Comparison of ENCODE assay signal across 1 cellular context in genomic region chr6:28866342-28867077, GRCh38.
TF ChIP-seq lines count a peak whose summit lies in the region.

No MANE protein-coding gene starts in this region.

TF ChIP-seq in HepG2, 621 proteins besides CTCF, POLR2A, EP300 and RAD21 (continued from another document and continues in another):
- TF ChIP-seq, protein P1, sequence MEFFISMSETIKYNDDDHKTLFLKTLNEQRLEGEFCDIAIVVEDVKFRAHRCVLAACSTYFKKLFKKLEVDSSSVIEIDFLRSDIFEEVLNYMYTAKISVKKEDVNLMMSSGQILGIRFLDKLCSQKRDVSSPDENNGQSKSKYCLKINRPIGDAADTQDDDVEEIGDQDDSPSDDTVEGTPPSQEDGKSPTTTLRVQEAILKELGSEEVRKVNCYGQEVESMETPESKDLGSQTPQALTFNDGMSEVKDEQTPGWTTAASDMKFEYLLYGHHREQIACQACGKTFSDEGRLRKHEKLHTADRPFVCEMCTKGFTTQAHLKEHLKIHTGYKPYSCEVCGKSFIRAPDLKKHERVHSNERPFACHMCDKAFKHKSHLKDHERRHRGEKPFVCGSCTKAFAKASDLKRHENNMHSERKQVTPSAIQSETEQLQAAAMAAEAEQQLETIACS (CRISPR knock-in tag; IDR thresholded peaks at IDR 0.05), result peak; percentile 32; the same call in 1 of the 2 replicates
- TF ChIP-seq BORCS8-MEF2B (CRISPR knock-in tag; IDR thresholded peaks at IDR 0.05) (peak; percentile 74), ZIK1 (CRISPR knock-in tag; IDR thresholded peaks at IDR 0.05; ENCODE audit: borderline replicate concordance, low read depth) (peak; percentile 68), HDAC2 (CRISPR knock-in tag; IDR thresholded peaks at IDR 0.05) (peak; percentile 58), ZNF234 (CRISPR knock-in tag; conservative IDR thresholded peaks at IDR 0.05) (0 out of 2 replicates have a peak, but pooled peaks have one; percentile 77), PBX3 (CRISPR knock-in tag; IDR thresholded peaks at IDR 0.05; ENCODE audit: borderline replicate concordance) (no peak), MIER3 (CRISPR knock-in tag; IDR thresholded peaks at IDR 0.05; ENCODE audit: borderline replicate concordance) (peak; percentile 23; the same call in 1 of the 2 replicates), TRAFD1 (CRISPR knock-in tag; IDR thresholded peaks at IDR 0.05; ENCODE audit: borderline replicate concordance) (no peak), JARID2 (CRISPR knock-in tag; IDR thresholded peaks at IDR 0.05; ENCODE audit: insufficient replicate concordance) (no peak), ZNF614 (CRISPR knock-in tag; IDR thresholded peaks at IDR 0.05; ENCODE audit: borderline replicate concordance) (peak; percentile 64; the same call in 1 of the 2 replicates), ZNF512 (CRISPR knock-in tag; IDR thresholded peaks at IDR 0.05) (no peak), KLF9 (CRISPR knock-in tag; IDR thresholded peaks at IDR 0.05; ENCODE audit: low read depth) (peak; percentile 91), ZNF710 (CRISPR knock-in tag; IDR thresholded peaks at IDR 0.05; ENCODE audit: borderline replicate concordance) (peak; percentile 72), XRCC5 (optimal IDR thresholded peaks at IDR 0.05; ENCODE audit: low read length) (no peak), CAMTA2 (CRISPR knock-in tag; IDR thresholded peaks at IDR 0.05; ENCODE audit: borderline replicate concordance) (peak; percentile 86; the same call in 1 of the 2 replicates), E2F1 (CRISPR knock-in tag; IDR thresholded peaks at IDR 0.05) (peak; percentile 82), REL (CRISPR knock-in tag; conservative IDR thresholded peaks at IDR 0.05) (peak; percentile 29; the same call in 1 of the 2 replicates), CC2D1A (CRISPR knock-in tag; IDR thresholded peaks at IDR 0.05) (no peak), JUND (CRISPR knock-in tag; IDR thresholded peaks at IDR 0.05) (peak; percentile 51; the same call in 1 of the 2 replicates), MXD1 (CRISPR knock-in tag; IDR thresholded peaks at IDR 0.05) (peak; percentile 89; the same call in 1 of the 2 replicates), ZNF34 (CRISPR knock-in tag; IDR thresholded peaks at IDR 0.05; ENCODE audit: borderline replicate concordance) (no peak), ZNF749 (CRISPR knock-in tag; IDR thresholded peaks at IDR 0.05; ENCODE audit: borderline replicate concordance) (no peak; the same call in 1 of the 2 replicates), IRF2 (CRISPR knock-in tag; IDR thresholded peaks at IDR 0.05) (peak; percentile 19; the same call in 1 of the 2 replicates), ZNF121 (CRISPR knock-in tag; IDR thresholded peaks at IDR 0.05) (0 out of 2 replicates have a peak, but pooled peaks have one; percentile 9), ZC3H4 (CRISPR knock-in tag; IDR thresholded peaks at IDR 0.05; ENCODE audit: borderline replicate concordance) (no peak), SUZ12 (IDR thresholded peaks at IDR 0.05; ENCODE audit: low read depth, low read length) (no peak), ZNF431 (CRISPR knock-in tag; IDR thresholded peaks at IDR 0.05; ENCODE audit: borderline replicate concordance, low read depth) (peak; percentile 93; the same call in 1 of the 2 replicates), RXRA (CRISPR knock-in tag; IDR thresholded peaks at IDR 0.05) (peak; percentile 68; the same call in 1 of the 2 replicates), ZNF329 (CRISPR knock-in tag; IDR thresholded peaks at IDR 0.05; ENCODE audit: low read depth) (peak; percentile 53; the same call in 1 of the 2 replicates), GPN1 (CRISPR knock-in tag; IDR thresholded peaks at IDR 0.05; ENCODE audit: borderline replicate concordance) (no peak), MBD4 (IDR thresholded peaks at IDR 0.05; ENCODE audit: borderline replicate concordance, low read length) (no peak)
- TF ChIP-seq, protein P2, sequence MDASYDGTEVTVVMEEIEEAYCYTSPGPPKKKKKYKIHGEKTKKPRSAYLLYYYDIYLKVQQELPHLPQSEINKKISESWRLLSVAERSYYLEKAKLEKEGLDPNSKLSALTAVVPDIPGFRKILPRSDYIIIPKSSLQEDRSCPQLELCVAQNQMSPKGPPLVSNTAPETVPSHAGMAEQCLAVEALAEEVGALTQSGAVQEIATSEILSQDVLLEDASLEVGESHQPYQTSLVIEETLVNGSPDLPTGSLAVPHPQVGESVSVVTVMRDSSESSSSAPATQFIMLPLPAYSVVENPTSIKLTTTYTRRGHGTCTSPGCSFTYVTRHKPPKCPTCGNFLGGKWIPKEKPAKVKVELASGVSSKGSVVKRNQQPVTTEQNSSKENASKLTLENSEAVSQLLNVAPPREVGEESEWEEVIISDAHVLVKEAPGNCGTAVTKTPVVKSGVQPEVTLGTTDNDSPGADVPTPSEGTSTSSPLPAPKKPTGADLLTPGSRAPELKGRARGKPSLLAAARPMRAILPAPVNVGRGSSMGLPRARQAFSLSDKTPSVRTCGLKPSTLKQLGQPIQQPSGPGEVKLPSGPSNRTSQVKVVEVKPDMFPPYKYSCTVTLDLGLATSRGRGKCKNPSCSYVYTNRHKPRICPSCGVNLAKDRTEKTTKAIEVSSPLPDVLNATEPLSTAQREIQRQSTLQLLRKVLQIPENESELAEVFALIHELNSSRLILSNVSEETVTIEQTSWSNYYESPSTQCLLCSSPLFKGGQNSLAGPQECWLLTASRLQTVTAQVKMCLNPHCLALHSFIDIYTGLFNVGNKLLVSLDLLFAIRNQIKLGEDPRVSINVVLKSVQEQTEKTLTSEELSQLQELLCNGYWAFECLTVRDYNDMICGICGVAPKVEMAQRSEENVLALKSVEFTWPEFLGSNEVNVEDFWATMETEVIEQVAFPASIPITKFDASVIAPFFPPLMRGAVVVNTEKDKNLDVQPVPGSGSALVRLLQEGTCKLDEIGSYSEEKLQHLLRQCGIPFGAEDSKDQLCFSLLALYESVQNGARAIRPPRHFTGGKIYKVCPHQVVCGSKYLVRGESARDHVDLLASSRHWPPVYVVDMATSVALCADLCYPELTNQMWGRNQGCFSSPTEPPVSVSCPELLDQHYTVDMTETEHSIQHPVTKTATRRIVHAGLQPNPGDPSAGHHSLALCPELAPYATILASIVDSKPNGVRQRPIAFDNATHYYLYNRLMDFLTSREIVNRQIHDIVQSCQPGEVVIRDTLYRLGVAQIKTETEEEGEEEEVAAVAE (CRISPR knock-in tag; IDR thresholded peaks at IDR 0.05; ENCODE audit: borderline replicate concordance), result peak; percentile 97
- TF ChIP-seq, protein P3, sequence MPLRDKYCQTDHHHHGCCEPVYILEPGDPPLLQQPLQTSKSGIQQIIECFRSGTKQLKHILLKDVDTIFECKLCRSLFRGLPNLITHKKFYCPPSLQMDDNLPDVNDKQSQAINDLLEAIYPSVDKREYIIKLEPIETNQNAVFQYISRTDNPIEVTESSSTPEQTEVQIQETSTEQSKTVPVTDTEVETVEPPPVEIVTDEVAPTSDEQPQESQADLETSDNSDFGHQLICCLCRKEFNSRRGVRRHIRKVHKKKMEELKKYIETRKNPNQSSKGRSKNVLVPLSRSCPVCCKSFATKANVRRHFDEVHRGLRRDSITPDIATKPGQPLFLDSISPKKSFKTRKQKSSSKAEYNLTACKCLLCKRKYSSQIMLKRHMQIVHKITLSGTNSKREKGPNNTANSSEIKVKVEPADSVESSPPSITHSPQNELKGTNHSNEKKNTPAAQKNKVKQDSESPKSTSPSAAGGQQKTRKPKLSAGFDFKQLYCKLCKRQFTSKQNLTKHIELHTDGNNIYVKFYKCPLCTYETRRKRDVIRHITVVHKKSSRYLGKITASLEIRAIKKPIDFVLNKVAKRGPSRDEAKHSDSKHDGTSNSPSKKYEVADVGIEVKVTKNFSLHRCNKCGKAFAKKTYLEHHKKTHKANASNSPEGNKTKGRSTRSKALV (CRISPR knock-in tag; IDR thresholded peaks at IDR 0.05), result peak; percentile 81
- TF ChIP-seq, protein P4, sequence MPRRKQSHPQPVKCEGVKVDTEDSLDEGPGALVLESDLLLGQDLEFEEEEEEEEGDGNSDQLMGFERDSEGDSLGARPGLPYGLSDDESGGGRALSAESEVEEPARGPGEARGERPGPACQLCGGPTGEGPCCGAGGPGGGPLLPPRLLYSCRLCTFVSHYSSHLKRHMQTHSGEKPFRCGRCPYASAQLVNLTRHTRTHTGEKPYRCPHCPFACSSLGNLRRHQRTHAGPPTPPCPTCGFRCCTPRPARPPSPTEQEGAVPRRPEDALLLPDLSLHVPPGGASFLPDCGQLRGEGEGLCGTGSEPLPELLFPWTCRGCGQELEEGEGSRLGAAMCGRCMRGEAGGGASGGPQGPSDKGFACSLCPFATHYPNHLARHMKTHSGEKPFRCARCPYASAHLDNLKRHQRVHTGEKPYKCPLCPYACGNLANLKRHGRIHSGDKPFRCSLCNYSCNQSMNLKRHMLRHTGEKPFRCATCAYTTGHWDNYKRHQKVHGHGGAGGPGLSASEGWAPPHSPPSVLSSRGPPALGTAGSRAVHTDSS (CRISPR knock-in tag; conservative IDR thresholded peaks at IDR 0.05), result 0 out of 2 replicates have a peak, but pooled peaks have one; percentile 67
- TF ChIP-seq, protein P5, sequence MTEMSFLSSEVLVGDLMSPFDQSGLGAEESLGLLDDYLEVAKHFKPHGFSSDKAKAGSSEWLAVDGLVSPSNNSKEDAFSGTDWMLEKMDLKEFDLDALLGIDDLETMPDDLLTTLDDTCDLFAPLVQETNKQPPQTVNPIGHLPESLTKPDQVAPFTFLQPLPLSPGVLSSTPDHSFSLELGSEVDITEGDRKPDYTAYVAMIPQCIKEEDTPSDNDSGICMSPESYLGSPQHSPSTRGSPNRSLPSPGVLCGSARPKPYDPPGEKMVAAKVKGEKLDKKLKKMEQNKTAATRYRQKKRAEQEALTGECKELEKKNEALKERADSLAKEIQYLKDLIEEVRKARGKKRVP (CRISPR knock-in tag; IDR thresholded peaks at IDR 0.05), result no peak
